8 cellular contexts compared by ENCODE assay signal in genomic region chr7:92072708-92073107, GRCh38.
"Had no signal": no experiment of that assay in that cellular context is flagged by ENCODE, and none has a peak within 500 bp of the region (broad histone marks: within the 10 kb centered on the region; RNA-seq: fewer than 3 reads in every experiment).

No MANE protein-coding gene starts in this region.

- H2AFZ ChIP-seq: GM23248 had no signal

- H3K9ac ChIP-seq: GM23248 had no signal

- DNase-seq: GM23248, GOT3, H7, HFFc6, KG1 had no signal

- H3K4me1 ChIP-seq: HAP-1 had no signal

- ATAC-seq: HCT116 had no signal

- H3K4me3 ChIP-seq: GM23248, HAP-1 had no signal

- H3K9me3 ChIP-seq: HAP-1 had no signal

- FAIRE-seq: HTR-8/SVneo had no signal

- H3K27ac ChIP-seq: GM23248 had no signal
